ENCODE assay signal across 9 cellular contexts in the genomic region with DNA sequence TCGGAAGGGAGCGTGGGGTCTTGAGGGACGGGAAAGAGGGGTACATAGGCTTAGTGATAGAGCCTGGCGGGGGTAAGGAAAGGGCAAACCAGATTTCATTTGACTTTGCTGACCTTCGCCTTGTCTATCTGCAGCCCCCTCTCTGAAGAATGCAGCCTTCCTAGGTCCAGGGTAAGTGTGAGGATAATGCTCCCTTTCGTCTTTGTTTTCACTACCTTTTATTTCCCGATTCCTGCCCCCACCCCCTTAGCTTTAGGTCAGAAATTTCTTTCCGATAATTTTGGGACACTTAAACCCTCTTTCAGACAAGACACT. TPM values are rescaled to one million over a fixed set of nuclear protein-coding genes. Genes with fewer than 3 reads are reported as not detected.
DNase-seq lines count a peak whose midpoint lies in the region; TF ChIP-seq lines count a peak whose summit lies in the region.
"Had no signal": no experiment of that assay in that cellular context is flagged by ENCODE, and none has a peak within 500 bp of the region (broad histone marks: within the 10 kb centered on the region; RNA-seq: fewer than 3 reads in every experiment).

No MANE protein-coding gene starts in this region.

- H3K27ac Mint-ChIP-seq in activated T-cell treated with anti-CD3 and anti-CD28 coated beads, Interleukin-2, amount 50 U/mL, for 24 hours, result peak overlapping the region; percentile 99

- H3K4me3 ChIP-seq in astrocyte of the cerebellum (ENCODE audit: low read depth, low read length) (peak overlapping the region; percentile 78), lower leg skin (ENCODE audit: low read depth, poor library complexity, severe bottlenecking) (peak overlapping the region; percentile 86), tibial nerve (peak overlapping the region; percentile 64 to 93 (median 80))

- H3K27me3 ChIP-seq in tibial nerve, result no peaks in the 10 kb centered on the region

- H3K4me1 Mint-ChIP-seq in activated T-cell treated with anti-CD3 and anti-CD28 coated beads, Interleukin-2, amount 50 U/mL, for 24 hours (ENCODE audit: low read depth), result peaks cover 80% of the 10 kb centered on the region

- H3K4me3 Mint-ChIP-seq in activated T-cell treated with anti-CD3 and anti-CD28 coated beads, Interleukin-2, amount 50 U/mL, for 24 hours, result peak overlapping the region; percentile 100

- DNase-seq in activated T-cell treated with anti-CD3 and anti-CD28 coated beads, Interleukin-2, amount 50 U/mL, for 24 hours, result no peak
- DNase-seq in activated T-cell treated with anti-CD3 and anti-CD28 coated beads for 4 hours (no peak), astrocyte of the cerebellum (ENCODE audit: low read depth) (no peak), lower leg skin (ENCODE audit: low spot score in 2 of 2) (no peak), tibial nerve (ENCODE audit: low spot score in 2 of 2) (no peak), hepatic stellate cell (ENCODE audit: low spot score) (no peak), inferior parietal cortex (ENCODE audit: extremely low spot score) (no peak), medulla oblongata (ENCODE audit: extremely low spot score) (no peak)

- TF ChIP-seq POLR2A in lower leg skin (IDR thresholded peaks at IDR 0.05) (no peak), tibial nerve (IDR thresholded peaks at IDR 0.05) (no peak)

- in situ Hi-C loops in astrocyte of the cerebellum (cut with HindIII; ENCODE audit: low sequenced_read_pairs), result no loop called here

- no peaks in the 10 kb centered on the region for H3K9me3 Mint-ChIP-seq in activated T-cell treated with anti-CD3 and anti-CD28 coated beads, Interleukin-2, amount 50 U/mL, for 24 hours

- peaks cover 99% of the 10 kb centered on the region for H3K36me3 Mint-ChIP-seq in activated T-cell treated with anti-CD3 and anti-CD28 coated beads, Interleukin-2, amount 50 U/mL, for 24 hours (ENCODE audit: low read depth)

- TF ChIP-seq CTCF in astrocyte of the cerebellum (IDR thresholded peaks at IDR 0.05; ENCODE audit: low read depth, low read length, missing control alignments) (no peak), lower leg skin (IDR thresholded peaks at IDR 0.05) (no peak), tibial nerve (IDR thresholded peaks at IDR 0.05) (no peak)

- peak overlapping the region; percentile 54 to 87 (median 81) for H3K27ac ChIP-seq in tibial nerve

- 1% methylated on average over 8 of the region's 8 CpGs for WGBS in lower leg skin, 2 donors
- 1 to 2% methylated on average over 8 of the region's 8 CpGs for WGBS in tibial nerve, 2 donors

- H3K36me3 ChIP-seq in tibial nerve, result peaks cover 0 to 36% (median 0%) of the 10 kb centered on the region in 3 donors

- intact Hi-C loops in lower leg skin (cut with DNase I; ENCODE audit: low total_unique reads), result no loop called here

- no peak for TF ChIP-seq EP300 in tibial nerve (IDR thresholded peaks at IDR 0.05)

- H3K9me3 ChIP-seq in tibial nerve, result no peaks in the 10 kb centered on the region

- no peaks in the 10 kb centered on the region for H3K27me3 Mint-ChIP-seq in activated T-cell treated with anti-CD3 and anti-CD28 coated beads, Interleukin-2, amount 50 U/mL, for 24 hours

- peaks cover 0 to 57% (median 31%) of the 10 kb centered on the region in 4 donors for H3K4me1 ChIP-seq in tibial nerve

RNA-seq across cellular contexts. Expression of a gene that starts 0.4 kb away (rescaled TPM):
- total RNA-seq in lower leg skin, result 100 to 1,000 TPM; 113 to 219 (median 153) TPM
- 100 to 1,000 TPM in 2 of 4 donors, 10 to 100 TPM in 2; 91.2 to 176 (median 103) TPM for total RNA-seq in tibial nerve

RNA-seq across cellular contexts. Expression of a gene that starts 0.6 kb away (rescaled TPM):
- 10 to 100 TPM in 3 of 4 donors, 1 to 10 TPM in 1; 8.8 to 18.5 (median 12.7) TPM for total RNA-seq in lower leg skin
- total RNA-seq in tibial nerve, result 10 to 100 TPM; 20.8 to 38.1 (median 30.4) TPM

RNA-seq across cellular contexts. Expression of a gene that starts 22.1 kb away (rescaled TPM):
- total RNA-seq in lower leg skin (1 to 10 TPM; 1.6 to 7.1 (median 4.9) TPM), tibial nerve (1 to 10 TPM; 1.2 to 9.6 (median 3.8) TPM)

RNA-seq across cellular contexts. Expression of a gene that starts 24.1 kb away (rescaled TPM):
- total RNA-seq in lower leg skin, result 10 to 100 TPM in 3 of 4 donors, 1 to 10 TPM in 1; 2.4 to 15.3 (median 12.3) TPM
- 10 to 100 TPM; 19.4 to 59.1 (median 31.8) TPM for total RNA-seq in tibial nerve
- total RNA-seq: glomerular endothelial cell had no signal

RNA-seq across cellular contexts. Expression of a gene that starts 53.8 kb away (rescaled TPM):
- total RNA-seq in lower leg skin (1 to 10 TPM in 3 of 4 donors, under 1 TPM in 1; 0.91 to 2.1 (median 1.8) TPM), tibial nerve (10 to 100 TPM in 2 of 4 donors, 1 to 10 TPM in 2; 5.3 to 17.5 (median 9.9) TPM)
- total RNA-seq: glomerular endothelial cell had no signal
